1 cellular context compared by ENCODE assay signal in the genomic region with DNA sequence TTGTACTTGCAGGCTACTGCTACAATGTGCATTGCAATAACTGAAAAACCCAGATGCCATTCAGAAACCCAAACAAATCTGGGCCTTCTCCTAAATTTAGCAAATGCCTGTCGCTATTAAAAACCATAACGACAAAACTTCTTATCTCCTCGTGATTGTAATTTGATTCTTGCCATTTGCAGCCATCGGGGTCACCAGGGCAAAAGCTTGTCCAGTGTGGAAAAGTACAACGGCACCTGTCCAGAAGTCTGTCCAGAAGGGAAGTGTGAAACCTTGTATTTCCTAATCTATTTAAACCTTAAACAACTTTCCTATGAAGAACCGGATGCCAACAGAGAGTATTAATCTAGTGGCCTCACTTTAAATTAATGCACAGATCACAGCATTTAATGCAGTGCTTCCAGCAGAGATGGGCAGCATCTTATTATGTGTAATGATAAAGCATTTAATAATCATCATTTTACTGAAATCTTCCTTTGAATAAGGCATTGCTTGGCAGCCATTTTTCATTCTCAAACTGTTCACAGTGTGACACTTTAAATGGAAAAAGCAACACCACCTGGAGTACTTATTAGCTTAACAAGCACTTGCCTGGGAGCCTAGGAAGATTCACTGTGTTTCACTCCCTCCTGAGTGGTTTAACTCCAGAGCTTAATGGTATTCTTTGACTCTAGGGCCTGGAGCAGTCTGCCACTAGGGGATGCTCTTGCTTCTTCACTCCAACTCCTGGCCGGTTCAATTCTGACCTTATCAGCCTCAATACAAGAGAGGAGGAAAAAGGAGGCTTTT.
TF ChIP-seq lines count a peak whose summit lies in the region.

No MANE protein-coding gene starts in this region.

TF ChIP-seq in GM12878, 131 proteins besides CTCF, POLR2A, EP300 and RAD21 (continued from another document):
- TF ChIP-seq, protein P1, sequence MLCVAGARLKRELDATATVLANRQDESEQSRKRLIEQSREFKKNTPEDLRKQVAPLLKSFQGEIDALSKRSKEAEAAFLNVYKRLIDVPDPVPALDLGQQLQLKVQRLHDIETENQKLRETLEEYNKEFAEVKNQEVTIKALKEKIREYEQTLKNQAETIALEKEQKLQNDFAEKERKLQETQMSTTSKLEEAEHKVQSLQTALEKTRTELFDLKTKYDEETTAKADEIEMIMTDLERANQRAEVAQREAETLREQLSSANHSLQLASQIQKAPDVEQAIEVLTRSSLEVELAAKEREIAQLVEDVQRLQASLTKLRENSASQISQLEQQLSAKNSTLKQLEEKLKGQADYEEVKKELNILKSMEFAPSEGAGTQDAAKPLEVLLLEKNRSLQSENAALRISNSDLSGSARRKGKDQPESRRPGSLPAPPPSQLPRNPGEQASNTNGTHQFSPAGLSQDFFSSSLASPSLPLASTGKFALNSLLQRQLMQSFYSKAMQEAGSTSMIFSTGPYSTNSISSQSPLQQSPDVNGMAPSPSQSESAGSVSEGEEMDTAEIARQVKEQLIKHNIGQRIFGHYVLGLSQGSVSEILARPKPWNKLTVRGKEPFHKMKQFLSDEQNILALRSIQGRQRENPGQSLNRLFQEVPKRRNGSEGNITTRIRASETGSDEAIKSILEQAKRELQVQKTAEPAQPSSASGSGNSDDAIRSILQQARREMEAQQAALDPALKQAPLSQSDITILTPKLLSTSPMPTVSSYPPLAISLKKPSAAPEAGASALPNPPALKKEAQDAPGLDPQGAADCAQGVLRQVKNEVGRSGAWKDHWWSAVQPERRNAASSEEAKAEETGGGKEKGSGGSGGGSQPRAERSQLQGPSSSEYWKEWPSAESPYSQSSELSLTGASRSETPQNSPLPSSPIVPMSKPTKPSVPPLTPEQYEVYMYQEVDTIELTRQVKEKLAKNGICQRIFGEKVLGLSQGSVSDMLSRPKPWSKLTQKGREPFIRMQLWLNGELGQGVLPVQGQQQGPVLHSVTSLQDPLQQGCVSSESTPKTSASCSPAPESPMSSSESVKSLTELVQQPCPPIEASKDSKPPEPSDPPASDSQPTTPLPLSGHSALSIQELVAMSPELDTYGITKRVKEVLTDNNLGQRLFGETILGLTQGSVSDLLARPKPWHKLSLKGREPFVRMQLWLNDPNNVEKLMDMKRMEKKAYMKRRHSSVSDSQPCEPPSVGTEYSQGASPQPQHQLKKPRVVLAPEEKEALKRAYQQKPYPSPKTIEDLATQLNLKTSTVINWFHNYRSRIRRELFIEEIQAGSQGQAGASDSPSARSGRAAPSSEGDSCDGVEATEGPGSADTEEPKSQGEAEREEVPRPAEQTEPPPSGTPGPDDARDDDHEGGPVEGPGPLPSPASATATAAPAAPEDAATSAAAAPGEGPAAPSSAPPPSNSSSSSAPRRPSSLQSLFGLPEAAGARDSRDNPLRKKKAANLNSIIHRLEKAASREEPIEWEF (IDR thresholded peaks at IDR 0.05; ENCODE audit: insufficient replicate concordance, low read depth, low read length) = no peak
- TF ChIP-seq, protein P2, sequence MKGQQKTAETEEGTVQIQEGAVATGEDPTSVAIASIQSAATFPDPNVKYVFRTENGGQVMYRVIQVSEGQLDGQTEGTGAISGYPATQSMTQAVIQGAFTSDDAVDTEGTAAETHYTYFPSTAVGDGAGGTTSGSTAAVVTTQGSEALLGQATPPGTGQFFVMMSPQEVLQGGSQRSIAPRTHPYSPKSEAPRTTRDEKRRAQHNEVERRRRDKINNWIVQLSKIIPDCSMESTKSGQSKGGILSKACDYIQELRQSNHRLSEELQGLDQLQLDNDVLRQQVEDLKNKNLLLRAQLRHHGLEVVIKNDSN (IDR thresholded peaks at IDR 0.05; ENCODE audit: borderline replicate concordance, extremely low read length, insufficient read depth, low read depth, low read length) = no peak
- TF ChIP-seq YY1 (IDR thresholded peaks at IDR 0.05; ENCODE audit: low read depth, low read length) (0 out of 2 replicates have a peak, but pooled peaks have one; percentile 18), FOS (IDR thresholded peaks at IDR 0.05; ENCODE audit: borderline replicate concordance, extremely low read depth, insufficient read length) (no peak), BRCA1 (IDR thresholded peaks at IDR 0.05; ENCODE audit: low read depth, low read length) (no peak), SMC3 (IDR thresholded peaks at IDR 0.05; ENCODE audit: borderline replicate concordance, low read length) (peak; percentile 64; the same call in 1 of the 2 replicates), ZNF207 (IDR thresholded peaks at IDR 0.05; ENCODE audit: borderline replicate concordance) (no peak)
TF ChIP-seq in GM12878: peak in this region for 2.
